In genomic region chr18:76823166-76823539, GRCh38 we compare ENCODE assay signal across 8 cellular contexts. TPM values are rescaled to one million over a fixed set of nuclear protein-coding genes. Genes with fewer than 3 reads are reported as not detected.
A peak's percentile ranks its signal among the peaks of the same experiment; 100 is the strongest.
DNase-seq lines count a peak whose midpoint lies in the region; ATAC-seq and TF ChIP-seq lines count a peak whose summit lies in the region.

No MANE protein-coding gene starts in this region.

- H3K36me3 ChIP-seq in cardiac muscle cell (no peaks in the 10 kb centered on the region), sigmoid colon (no peaks in the 10 kb centered on the region)

- intact Hi-C loops in sigmoid colon (cut with DNase I): loop anchor here (2.0 to 10.0 kb wide), 3 partner anchors 20 to 328 kb away; partner anchors contain the start of gene ZNF516

- DNase-seq in cardiac muscle cell (ENCODE audit: low read depth in 1 of 2, low spot score in 1 of 2): no peak
- DNase-seq in sigmoid colon: no peak
- DNase-seq in kidney tubule cell (ENCODE audit: low spot score): no peak
- no peak for DNase-seq in NCI-H2029 (lab: John Stamatoyannopoulos, UW)
- no peak for DNase-seq in foreskin keratinocyte

- H3K27ac ChIP-seq in cardiac muscle cell: peak overlapping the region; percentile 93
- H3K27ac ChIP-seq in sigmoid colon: peak overlapping the region; percentile 88 to 100 (median 97)
- no peak overlapping the region for H3K27ac ChIP-seq in foreskin keratinocyte

- no peak for TF ChIP-seq CTCF in WI38 (IDR thresholded peaks at IDR 0.05; ENCODE audit: low read depth, low read length)
- TF ChIP-seq CTCF in cardiac muscle cell (IDR thresholded peaks at IDR 0.05; ENCODE audit: low read depth, low read length): no peak
- no peak for TF ChIP-seq CTCF in sigmoid colon (IDR thresholded peaks at IDR 0.05)
- TF ChIP-seq CTCF in foreskin keratinocyte (conservative IDR thresholded peaks at IDR 0.05): no peak

- no peak for TF ChIP-seq POLR2A in sigmoid colon (IDR thresholded peaks at IDR 0.05)

- H3K4me1 ChIP-seq in cardiac muscle cell (ENCODE audit: low read depth) (peaks cover 23% of the 10 kb centered on the region), sigmoid colon (peaks cover 0 to 45% (median 26%) of the 10 kb centered on the region in 4 donors), foreskin keratinocyte (peaks cover 13% of the 10 kb centered on the region)

- H3K27me3 ChIP-seq in cardiac muscle cell: no peaks in the 10 kb centered on the region
- H3K27me3 ChIP-seq in sigmoid colon: no peaks in the 10 kb centered on the region
- H3K27me3 ChIP-seq in foreskin keratinocyte: no peaks in the 10 kb centered on the region

- peak overlapping the region; percentile 73 for H3K4me3 ChIP-seq in WI38 (ENCODE audit: low read depth, low read length)
- peak overlapping the region; percentile 75 for H3K4me3 ChIP-seq in cardiac muscle cell
- peak overlapping the region; percentile 52 to 96 (median 84) for H3K4me3 ChIP-seq in sigmoid colon

- WGBS in sigmoid colon, 2 donors: 5 to 10% methylated on average over 25 of the region's 25 CpGs

- H3K9me3 ChIP-seq in cardiac muscle cell (ENCODE audit: low read depth) (no peaks in the 10 kb centered on the region), sigmoid colon (no peaks in the 10 kb centered on the region)

- no peak for TF ChIP-seq EP300 in sigmoid colon (IDR thresholded peaks at IDR 0.05)

- ATAC-seq in GM21447 (IDR thresholded peaks at IDR 0.05; ENCODE audit: unreplicated experiment): peak; percentile 4
- no peak for ATAC-seq in HG02970 (IDR thresholded peaks at IDR 0.05; ENCODE audit: low FRiP score, unreplicated experiment)
- no peak for ATAC-seq in foreskin keratinocyte

RNA-seq across cellular contexts. Expression of gene ZNF236, which starts 0.8 kb away (rescaled TPM):
- total RNA-seq in cardiac muscle cell: 7.2 and 13.1 TPM in 2 replicates
- 5.8 and 8.6 TPM in 2 replicates for polyA plus RNA-seq in cardiac muscle cell
- total RNA-seq in sigmoid colon: 10 to 100 TPM; 18.9 to 26.6 (median 22.4) TPM
- polyA plus RNA-seq in sigmoid colon: 1 to 10 TPM in 1 of 3 donors, under 1 TPM in 2; 0.60 to 3.4 (median 0.92) TPM
- total RNA-seq in foreskin keratinocyte: 6.7 and 8.9 TPM in 2 replicates
- polyA plus RNA-seq in foreskin keratinocyte: 0.64 and 0.81 TPM in 2 replicates
